1 cellular context compared by ENCODE assay signal in genomic region chr9:104900871-104901270, GRCh38.
TF ChIP-seq lines count a peak whose summit lies in the region.

No MANE protein-coding gene starts in this region.

TF ChIP-seq in GM23338, 12 proteins besides CTCF, POLR2A, EP300 and RAD21 (continued from another document):
- no peak for TF ChIP-seq ETS1 (IDR thresholded peaks at IDR 0.05)
- TF ChIP-seq STAT1 (IDR thresholded peaks at IDR 0.05; ENCODE audit: unreplicated experiment), result no peak
- no peak for TF ChIP-seq ZNF462 (CRISPR knock-in tag; IDR thresholded peaks at IDR 0.05)
- TF ChIP-seq EZH2phosphoT487 (IDR thresholded peaks at IDR 0.05; ENCODE audit: unreplicated experiment), result no peak
- no peak for TF ChIP-seq NANOG (IDR thresholded peaks at IDR 0.05; ENCODE audit: borderline replicate concordance)
- no peak for TF ChIP-seq CREB1 (CRISPR knock-in tag; IDR thresholded peaks at IDR 0.05; ENCODE audit: low read depth)
- no peak for TF ChIP-seq ZNF114 (CRISPR knock-in tag; IDR thresholded peaks at IDR 0.05)
- TF ChIP-seq, protein P1, sequence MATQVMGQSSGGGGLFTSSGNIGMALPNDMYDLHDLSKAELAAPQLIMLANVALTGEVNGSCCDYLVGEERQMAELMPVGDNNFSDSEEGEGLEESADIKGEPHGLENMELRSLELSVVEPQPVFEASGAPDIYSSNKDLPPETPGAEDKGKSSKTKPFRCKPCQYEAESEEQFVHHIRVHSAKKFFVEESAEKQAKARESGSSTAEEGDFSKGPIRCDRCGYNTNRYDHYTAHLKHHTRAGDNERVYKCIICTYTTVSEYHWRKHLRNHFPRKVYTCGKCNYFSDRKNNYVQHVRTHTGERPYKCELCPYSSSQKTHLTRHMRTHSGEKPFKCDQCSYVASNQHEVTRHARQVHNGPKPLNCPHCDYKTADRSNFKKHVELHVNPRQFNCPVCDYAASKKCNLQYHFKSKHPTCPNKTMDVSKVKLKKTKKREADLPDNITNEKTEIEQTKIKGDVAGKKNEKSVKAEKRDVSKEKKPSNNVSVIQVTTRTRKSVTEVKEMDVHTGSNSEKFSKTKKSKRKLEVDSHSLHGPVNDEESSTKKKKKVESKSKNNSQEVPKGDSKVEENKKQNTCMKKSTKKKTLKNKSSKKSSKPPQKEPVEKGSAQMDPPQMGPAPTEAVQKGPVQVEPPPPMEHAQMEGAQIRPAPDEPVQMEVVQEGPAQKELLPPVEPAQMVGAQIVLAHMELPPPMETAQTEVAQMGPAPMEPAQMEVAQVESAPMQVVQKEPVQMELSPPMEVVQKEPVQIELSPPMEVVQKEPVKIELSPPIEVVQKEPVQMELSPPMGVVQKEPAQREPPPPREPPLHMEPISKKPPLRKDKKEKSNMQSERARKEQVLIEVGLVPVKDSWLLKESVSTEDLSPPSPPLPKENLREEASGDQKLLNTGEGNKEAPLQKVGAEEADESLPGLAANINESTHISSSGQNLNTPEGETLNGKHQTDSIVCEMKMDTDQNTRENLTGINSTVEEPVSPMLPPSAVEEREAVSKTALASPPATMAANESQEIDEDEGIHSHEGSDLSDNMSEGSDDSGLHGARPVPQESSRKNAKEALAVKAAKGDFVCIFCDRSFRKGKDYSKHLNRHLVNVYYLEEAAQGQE (IDR thresholded peaks at IDR 0.05; ENCODE audit: unreplicated experiment), result no peak
- no peak for TF ChIP-seq POLR2AphosphoS5 (IDR thresholded peaks at IDR 0.05; ENCODE audit: low read depth)
